In the genomic region with DNA sequence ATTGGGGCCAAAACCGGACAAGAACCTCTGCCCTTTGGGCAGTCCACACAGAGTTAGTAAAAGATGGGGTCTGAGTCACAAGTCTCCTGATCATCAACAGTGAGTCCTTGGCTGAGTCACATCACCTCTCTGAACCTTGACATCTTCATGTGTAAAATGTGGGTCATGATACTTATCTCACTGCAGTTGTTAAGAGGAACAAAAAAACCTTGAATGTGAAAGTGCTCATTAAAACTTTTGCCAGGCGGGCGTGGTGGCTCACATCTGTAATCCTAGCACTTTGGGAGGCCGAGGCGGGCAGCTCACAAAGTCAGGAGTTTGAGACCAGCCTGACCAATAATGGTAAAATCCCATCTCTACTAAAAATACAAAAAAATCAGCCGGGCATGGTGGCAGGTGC, we compare ENCODE assay signal across 1 cellular context.
A peak's percentile ranks its signal among the peaks of the same experiment; 100 is the strongest.
TF ChIP-seq lines count a peak whose summit lies in the region.

No MANE protein-coding gene starts in this region.

TF ChIP-seq in K562, 482 proteins besides CTCF, POLR2A, EP300 and RAD21:
- TF ChIP-seq ZNF395 (CRISPR knock-in tag; IDR thresholded peaks at IDR 0.05) (0 out of 2 replicates have a peak, but pooled peaks have one; percentile 42), SMARCC2 (IDR thresholded peaks at IDR 0.05; ENCODE audit: low read depth) (0 out of 2 replicates have a peak, but pooled peaks have one; percentile 19), BACH1 (tag; IDR thresholded peaks at IDR 0.05) (peak; percentile 45; the same call in 1 of the 2 replicates), DPF2 (IDR thresholded peaks at IDR 0.05) (peak; percentile 48), ARID3A (IDR thresholded peaks at IDR 0.05; ENCODE audit: borderline replicate concordance, low read depth, low read length) (no peak), TBL1XR1 (IDR thresholded peaks at IDR 0.05; ENCODE audit: low read length in 2 of 2) (no peak), ARID1B (IDR thresholded peaks at IDR 0.05) (peak; percentile 60), KHSRP (IDR thresholded peaks at IDR 0.05) (no peak), ZNF146 (CRISPR knock-in tag; IDR thresholded peaks at IDR 0.05; ENCODE audit: unreplicated experiment) (no peak), FOSL1 (tag; conservative IDR thresholded peaks at IDR 0.05) (peak; percentile 97), DNMT1 (IDR thresholded peaks at IDR 0.05) (no peak), MEIS2 (IDR thresholded peaks at IDR 0.05; ENCODE audit: partially characterized antibody) (peak; percentile 2), JUND (IDR thresholded peaks at IDR 0.05; ENCODE audit: borderline replicate concordance, low read depth, low read length) (peak; percentile 85), JUND (tag; IDR thresholded peaks at IDR 0.05; ENCODE audit: borderline replicate concordance, low read depth, low read length) (peak; percentile 73; the same call in 1 of the 3 replicates), CBFB (CRISPR knock-in tag; IDR thresholded peaks at IDR 0.05) (no peak), ZNF431 (CRISPR knock-in tag; IDR thresholded peaks at IDR 0.05) (no peak), ATF3 (IDR thresholded peaks at IDR 0.05) (peak; percentile 83), ATF3 (CRISPR knock-in tag; conservative IDR thresholded peaks at IDR 0.05) (no peak), TOE1 (IDR thresholded peaks at IDR 0.05; ENCODE audit: borderline replicate concordance) (no peak), TOE1 (CRISPR knock-in tag; IDR thresholded peaks at IDR 0.05; ENCODE audit: borderline replicate concordance, low read depth) (no peak), ZNF121 (CRISPR knock-in tag; conservative IDR thresholded peaks at IDR 0.05) (no peak), CHCHD3 (CRISPR knock-in tag; IDR thresholded peaks at IDR 0.05) (no peak), ZNF24 (IDR thresholded peaks at IDR 0.05) (no peak), ZNF668 (CRISPR knock-in tag; IDR thresholded peaks at IDR 0.05) (no peak), FOXK1 (CRISPR knock-in tag; IDR thresholded peaks at IDR 0.05; ENCODE audit: borderline replicate concordance) (no peak), SOX6 (IDR thresholded peaks at IDR 0.05) (peak; percentile 38; the same call in 1 of the 2 replicates), FOS (IDR thresholded peaks at IDR 0.05; ENCODE audit: extremely low read depth, insufficient read length) (peak; percentile 40), JUN (IDR thresholded peaks at IDR 0.05; ENCODE audit: borderline replicate concordance, low read depth, low read length) (peak; percentile 90), JUN (CRISPR knock-in tag; IDR thresholded peaks at IDR 0.05; ENCODE audit: borderline replicate concordance) (no peak), ZNF77 (CRISPR knock-in tag; IDR thresholded peaks at IDR 0.05) (no peak), NFXL1 (CRISPR knock-in tag; IDR thresholded peaks at IDR 0.05) (no peak), MITF (IDR thresholded peaks at IDR 0.05) (peak; percentile 56; the same call in 1 of the 2 replicates), NR2C1 (IDR thresholded peaks at IDR 0.05) (no peak), NR2C1 (tag; IDR thresholded peaks at IDR 0.05) (peak; percentile 74), ADNP (tag; IDR thresholded peaks at IDR 0.05) (peak; percentile 65; the same call in 1 of the 2 replicates), RBBP5 (IDR thresholded peaks at IDR 0.05; ENCODE audit: borderline replicate concordance, insufficient read depth, low read length, poor library complexity, severe bottlenecking) (no peak), CBFA2T3 (IDR thresholded peaks at IDR 0.05) (0 out of 2 replicates have a peak, but pooled peaks have one; percentile 5), SMARCA4 (IDR thresholded peaks at IDR 0.05) (peak; percentile 67; the same call in 1 of the 2 replicates), ZBTB33 (CRISPR knock-in tag; IDR thresholded peaks at IDR 0.05) (no peak), SMC3 (conservative IDR thresholded peaks at IDR 0.05; ENCODE audit: insufficient read depth, low read depth, low read length) (no peak), NCOA6 (IDR thresholded peaks at IDR 0.05) (no peak), ZSCAN32 (CRISPR knock-in tag; IDR thresholded peaks at IDR 0.05) (no peak), BHLHE40 (IDR thresholded peaks at IDR 0.05; ENCODE audit: low read length) (peak; percentile 28; the same call in 1 of the 2 replicates), ZNF311 (CRISPR knock-in tag; IDR thresholded peaks at IDR 0.05) (no peak), NFIC (IDR thresholded peaks at IDR 0.05) (no peak), JUNB (CRISPR knock-in tag; conservative IDR thresholded peaks at IDR 0.05) (no peak), HDAC1 (IDR thresholded peaks at IDR 0.05) (no peak), NR2C2 (CRISPR knock-in tag; IDR thresholded peaks at IDR 0.05) (no peak), NR2C2 (tag; IDR thresholded peaks at IDR 0.05) (peak; percentile 87)
- TF ChIP-seq, protein P1, sequence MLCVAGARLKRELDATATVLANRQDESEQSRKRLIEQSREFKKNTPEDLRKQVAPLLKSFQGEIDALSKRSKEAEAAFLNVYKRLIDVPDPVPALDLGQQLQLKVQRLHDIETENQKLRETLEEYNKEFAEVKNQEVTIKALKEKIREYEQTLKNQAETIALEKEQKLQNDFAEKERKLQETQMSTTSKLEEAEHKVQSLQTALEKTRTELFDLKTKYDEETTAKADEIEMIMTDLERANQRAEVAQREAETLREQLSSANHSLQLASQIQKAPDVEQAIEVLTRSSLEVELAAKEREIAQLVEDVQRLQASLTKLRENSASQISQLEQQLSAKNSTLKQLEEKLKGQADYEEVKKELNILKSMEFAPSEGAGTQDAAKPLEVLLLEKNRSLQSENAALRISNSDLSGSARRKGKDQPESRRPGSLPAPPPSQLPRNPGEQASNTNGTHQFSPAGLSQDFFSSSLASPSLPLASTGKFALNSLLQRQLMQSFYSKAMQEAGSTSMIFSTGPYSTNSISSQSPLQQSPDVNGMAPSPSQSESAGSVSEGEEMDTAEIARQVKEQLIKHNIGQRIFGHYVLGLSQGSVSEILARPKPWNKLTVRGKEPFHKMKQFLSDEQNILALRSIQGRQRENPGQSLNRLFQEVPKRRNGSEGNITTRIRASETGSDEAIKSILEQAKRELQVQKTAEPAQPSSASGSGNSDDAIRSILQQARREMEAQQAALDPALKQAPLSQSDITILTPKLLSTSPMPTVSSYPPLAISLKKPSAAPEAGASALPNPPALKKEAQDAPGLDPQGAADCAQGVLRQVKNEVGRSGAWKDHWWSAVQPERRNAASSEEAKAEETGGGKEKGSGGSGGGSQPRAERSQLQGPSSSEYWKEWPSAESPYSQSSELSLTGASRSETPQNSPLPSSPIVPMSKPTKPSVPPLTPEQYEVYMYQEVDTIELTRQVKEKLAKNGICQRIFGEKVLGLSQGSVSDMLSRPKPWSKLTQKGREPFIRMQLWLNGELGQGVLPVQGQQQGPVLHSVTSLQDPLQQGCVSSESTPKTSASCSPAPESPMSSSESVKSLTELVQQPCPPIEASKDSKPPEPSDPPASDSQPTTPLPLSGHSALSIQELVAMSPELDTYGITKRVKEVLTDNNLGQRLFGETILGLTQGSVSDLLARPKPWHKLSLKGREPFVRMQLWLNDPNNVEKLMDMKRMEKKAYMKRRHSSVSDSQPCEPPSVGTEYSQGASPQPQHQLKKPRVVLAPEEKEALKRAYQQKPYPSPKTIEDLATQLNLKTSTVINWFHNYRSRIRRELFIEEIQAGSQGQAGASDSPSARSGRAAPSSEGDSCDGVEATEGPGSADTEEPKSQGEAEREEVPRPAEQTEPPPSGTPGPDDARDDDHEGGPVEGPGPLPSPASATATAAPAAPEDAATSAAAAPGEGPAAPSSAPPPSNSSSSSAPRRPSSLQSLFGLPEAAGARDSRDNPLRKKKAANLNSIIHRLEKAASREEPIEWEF (CRISPR knock-in tag; IDR thresholded peaks at IDR 0.05), result no peak
- TF ChIP-seq, protein P2, sequence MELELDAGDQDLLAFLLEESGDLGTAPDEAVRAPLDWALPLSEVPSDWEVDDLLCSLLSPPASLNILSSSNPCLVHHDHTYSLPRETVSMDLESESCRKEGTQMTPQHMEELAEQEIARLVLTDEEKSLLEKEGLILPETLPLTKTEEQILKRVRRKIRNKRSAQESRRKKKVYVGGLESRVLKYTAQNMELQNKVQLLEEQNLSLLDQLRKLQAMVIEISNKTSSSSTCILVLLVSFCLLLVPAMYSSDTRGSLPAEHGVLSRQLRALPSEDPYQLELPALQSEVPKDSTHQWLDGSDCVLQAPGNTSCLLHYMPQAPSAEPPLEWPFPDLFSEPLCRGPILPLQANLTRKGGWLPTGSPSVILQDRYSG (tag; conservative IDR thresholded peaks at IDR 0.05; ENCODE audit: low read depth), result no peak
- TF ChIP-seq, protein P3, sequence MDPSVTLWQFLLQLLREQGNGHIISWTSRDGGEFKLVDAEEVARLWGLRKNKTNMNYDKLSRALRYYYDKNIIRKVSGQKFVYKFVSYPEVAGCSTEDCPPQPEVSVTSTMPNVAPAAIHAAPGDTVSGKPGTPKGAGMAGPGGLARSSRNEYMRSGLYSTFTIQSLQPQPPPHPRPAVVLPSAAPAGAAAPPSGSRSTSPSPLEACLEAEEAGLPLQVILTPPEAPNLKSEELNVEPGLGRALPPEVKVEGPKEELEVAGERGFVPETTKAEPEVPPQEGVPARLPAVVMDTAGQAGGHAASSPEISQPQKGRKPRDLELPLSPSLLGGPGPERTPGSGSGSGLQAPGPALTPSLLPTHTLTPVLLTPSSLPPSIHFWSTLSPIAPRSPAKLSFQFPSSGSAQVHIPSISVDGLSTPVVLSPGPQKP (CRISPR knock-in tag; IDR thresholded peaks at IDR 0.05), result no peak
- TF ChIP-seq, protein P4, sequence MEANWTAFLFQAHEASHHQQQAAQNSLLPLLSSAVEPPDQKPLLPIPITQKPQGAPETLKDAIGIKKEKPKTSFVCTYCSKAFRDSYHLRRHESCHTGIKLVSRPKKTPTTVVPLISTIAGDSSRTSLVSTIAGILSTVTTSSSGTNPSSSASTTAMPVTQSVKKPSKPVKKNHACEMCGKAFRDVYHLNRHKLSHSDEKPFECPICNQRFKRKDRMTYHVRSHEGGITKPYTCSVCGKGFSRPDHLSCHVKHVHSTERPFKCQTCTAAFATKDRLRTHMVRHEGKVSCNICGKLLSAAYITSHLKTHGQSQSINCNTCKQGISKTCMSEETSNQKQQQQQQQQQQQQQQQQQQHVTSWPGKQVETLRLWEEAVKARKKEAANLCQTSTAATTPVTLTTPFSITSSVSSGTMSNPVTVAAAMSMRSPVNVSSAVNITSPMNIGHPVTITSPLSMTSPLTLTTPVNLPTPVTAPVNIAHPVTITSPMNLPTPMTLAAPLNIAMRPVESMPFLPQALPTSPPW (CRISPR knock-in tag; IDR thresholded peaks at IDR 0.05), result 0 out of 2 replicates have a peak, but pooled peaks have one; percentile 15
